23 cellular contexts compared by ENCODE assay signal in the genomic region with DNA sequence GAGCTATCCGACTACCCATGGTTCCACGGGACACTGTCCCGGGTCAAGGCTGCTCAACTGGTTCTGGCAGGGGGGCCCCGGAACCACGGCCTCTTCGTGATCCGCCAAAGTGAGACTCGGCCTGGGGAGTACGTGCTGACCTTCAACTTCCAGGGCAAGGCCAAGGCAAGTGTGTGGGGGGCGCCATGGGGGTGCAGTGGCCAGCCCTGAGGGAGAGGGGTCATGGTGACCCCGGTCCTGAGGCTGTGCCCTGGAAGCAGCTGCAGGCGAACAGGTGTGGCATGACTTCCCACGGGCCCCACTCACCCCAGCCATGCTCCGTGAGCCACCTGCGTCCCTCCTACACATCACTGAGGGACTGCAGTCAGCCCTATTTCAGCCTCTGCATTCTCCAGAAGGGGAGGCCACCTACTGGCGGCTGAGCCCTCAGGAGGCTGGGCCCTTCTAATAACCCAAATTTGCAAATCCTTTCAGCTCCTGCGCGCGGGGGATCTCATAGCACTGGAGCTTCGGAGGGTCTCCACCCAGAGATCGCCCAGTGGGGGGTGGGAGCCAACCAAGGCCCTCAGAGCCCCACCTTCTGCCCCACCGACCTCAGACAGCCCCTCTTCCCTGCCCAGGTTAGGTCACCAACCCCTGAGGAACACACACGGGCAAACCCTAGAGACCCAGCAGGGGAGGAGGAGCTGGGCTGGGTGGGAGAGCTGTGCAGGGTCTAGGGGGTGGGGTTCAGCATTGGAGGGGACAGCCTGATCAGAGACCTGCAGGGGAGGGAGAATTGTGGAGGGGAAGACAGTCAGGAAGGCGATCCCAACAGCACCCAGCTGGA. TPM values are rescaled to one million over a fixed set of nuclear protein-coding genes. Genes with fewer than 3 reads are reported as not detected.
DNase-seq lines count a peak whose midpoint lies in the region; ATAC-seq, FAIRE-seq and TF ChIP-seq lines count a peak whose summit lies in the region.
"Had no signal": no experiment of that assay in that cellular context is flagged by ENCODE, and none has a peak within 500 bp of the region (broad histone marks: within the 10 kb centered on the region; RNA-seq: fewer than 3 reads in every experiment).

No MANE protein-coding gene starts in this region.

- H3F3A ChIP-seq in OCI-LY1 (ENCODE audit: insufficient read depth, low read length) = no peaks in the 10 kb centered on the region

- no peaks in the 10 kb centered on the region for H3K27me3 ChIP-seq in OCI-LY1 (ENCODE audit: insufficient read depth, low read length)
- H3K27me3 ChIP-seq: upper lobe of right lung had no signal

- H3K9me2 ChIP-seq in OCI-LY1 (ENCODE audit: low read depth, low read length) = no peaks in the 10 kb centered on the region

- no peak overlapping the region for H2AFZ ChIP-seq in OCI-LY1 (ENCODE audit: low read length)

- H3K79me2 ChIP-seq in OCI-LY1 (ENCODE audit: insufficient read depth, low read length) = no peaks in the 10 kb centered on the region

- peak overlapping the region; percentile 18; the same call in 1 of the 2 replicates for H3K4me2 ChIP-seq in OCI-LY1 (ENCODE audit: low read length)

- peak overlapping the region; percentile 7 for H3K4me3 ChIP-seq in OCI-LY1 (ENCODE audit: low read depth, low read length, poor library complexity, severe bottlenecking)
- no peak overlapping the region for H3K4me3 ChIP-seq in coronary artery
- H3K4me3 ChIP-seq: upper lobe of right lung had no signal

- ATAC-seq in left cardiac atrium = no peak
- ATAC-seq: natural killer cell; stimulated activated naive CD8-positive, alpha-beta T cell treated with anti-CD3 and anti-CD28 coated beads, Interleukin-15, Interleukin-2, amounts not matched to agents 100 U/mL and 50 U/mL, for 24 hours; upper lobe of right lung had no signal

- DNase-seq in 8988T = peak; percentile 56
- peak; percentile 9 to 10 for DNase-seq in frontal cortex (ENCODE audit: low spot score in 2 of 2)
- no peak for DNase-seq in stimulated activated CD4-positive, alpha-beta T cell treated with anti-CD3 and anti-CD28 coated beads, Interleukin-2, amount 100 ng/mL, for 48 hours
- DNase-seq in NCI-H526 treated with DMSO at 0.1 percent for 48 hours (lab: John Stamatoyannopoulos, UW) = no peak
- DNase-seq in coronary artery (ENCODE audit: low spot score) = no peak
- no peak for DNase-seq in left cardiac atrium
- DNase-seq: activated CD4-positive, CD25-positive, alpha-beta regulatory T cell treated with anti-CD3 and anti-CD28 coated beads, Interleukin-2, amount 50 U/mL, for 72 hours; activated gamma-delta T cell treated with Interleukin-2 at 50 U/mL for 16 hours; CD8-positive, alpha-beta memory T cell; natural killer cell; NCI-H1105; NCI-H2171; Right ventricle myocardium superior; stimulated activated naive CD8-positive, alpha-beta T cell treated with anti-CD3 and anti-CD28 coated beads, Interleukin-15, Interleukin-2, amounts not matched to agents 100 U/mL and 50 U/mL, for 24 hours; upper lobe of right lung had no signal

- FAIRE-seq in frontal cortex (lab: Jason Lieb, UNC) = no peak
- FAIRE-seq: astrocyte, GM18507 had no signal

- H3K36me3 ChIP-seq in OCI-LY1 (ENCODE audit: insufficient read depth, low read length) = peaks cover 79% of the 10 kb centered on the region
- H3K36me3 ChIP-seq: upper lobe of right lung had no signal

- no peaks in the 10 kb centered on the region for H3K9me3 ChIP-seq in OCI-LY1 (ENCODE audit: low read length)
- H3K9me3 ChIP-seq: upper lobe of right lung had no signal

- TF ChIP-seq CTCF in GM12873 (IDR thresholded peaks at IDR 0.05; ENCODE audit: insufficient read depth, low read depth, low read length, missing control alignments) (peak; percentile 14), OCI-LY1 (IDR thresholded peaks at IDR 0.05; ENCODE audit: low read length) (peak; percentile 89), coronary artery (IDR thresholded peaks at IDR 0.05) (no peak)

- H4K20me1 ChIP-seq in OCI-LY1 (ENCODE audit: insufficient read depth, low read length) = no peaks in the 10 kb centered on the region

- H3K27ac ChIP-seq in OCI-LY1 (ENCODE audit: low read depth, low read length, poor library complexity, severe bottlenecking) (peak overlapping the region; percentile 89), coronary artery (no peak overlapping the region)
- H3K27ac ChIP-seq: upper lobe of right lung had no signal

- intact Hi-C loops in left cardiac atrium (cut with DNase I) = no loop called here

- H3K9ac ChIP-seq in OCI-LY1 (ENCODE audit: low read length) = peak overlapping the region; percentile 20; the same call in 1 of the 2 replicates

- peaks cover 67% of the 10 kb centered on the region for H3K4me1 ChIP-seq in OCI-LY1 (ENCODE audit: insufficient read depth, low read length, severe bottlenecking)

RNA-seq across cellular contexts. Expression of gene SH2B2, which starts 30.8 kb away (rescaled TPM):
- total RNA-seq in frontal cortex (10.2 TPM), left cardiac atrium (1 to 10 TPM; 2.4 to 3.0 TPM)

RNA-seq across cellular contexts. Expression of gene SPDYE6, which starts 38.8 kb away (rescaled TPM):
- total RNA-seq in frontal cortex (not detected), left cardiac atrium (not detected)
- total RNA-seq: astrocyte; CD8-positive, alpha-beta memory T cell; dermis microvascular lymphatic vessel endothelial cell; glomerular endothelial cell; lung microvascular endothelial cell; natural killer cell; pulmonary artery endothelial cell; Right ventricle myocardium superior; upper lobe of right lung had no signal

Comparison
In these comparisons a context has a peak if more than half of its experiments do, and no peak if none do; other contexts are left out.
1. DNase-seq: peak in 8988T (single experiment) and frontal cortex (2 of 2); none in stimulated activated CD4-positive, alpha-beta T cell treated with anti-CD3 and anti-CD28 coated beads, Interleukin-2, amount 100 ng/mL, for 48 hours (0 of 2), NCI-H526 treated with DMSO at 0.1 percent for 48 hours (single experiment), coronary artery (single experiment) and left cardiac atrium (single experiment).